ENCODE assay signal across 17 cellular contexts in genomic region chr17:32772453-32773025, GRCh38.
A peak's percentile ranks its signal among the peaks of the same experiment; 100 is the strongest.
DNase-seq lines count a peak whose midpoint lies in the region; ATAC-seq and TF ChIP-seq lines count a peak whose summit lies in the region.
"Had no signal": no experiment of that assay in that cellular context is flagged by ENCODE, and none has a peak within 500 bp of the region (broad histone marks: within the 10 kb centered on the region; RNA-seq: fewer than 3 reads in every experiment).

No MANE protein-coding gene starts in this region.

- no peaks in the 10 kb centered on the region for H3K9me3 Mint-ChIP-seq in activated naive CD4-positive, alpha-beta T cell treated with anti-CD3 and anti-CD28 coated beads for 36 hours
- no peaks in the 10 kb centered on the region for H3K9me3 Mint-ChIP-seq in activated naive CD4-positive, alpha-beta T cell treated with anti-CD3 and anti-CD28 coated beads, Interleukin-2, amount 50 U/mL, for 72 hours
- peaks cover 9% of the 10 kb centered on the region for H3K9me3 Mint-ChIP-seq in endodermal cell
- H3K9me3 Mint-ChIP-seq: CD8-positive, alpha-beta memory T cell had no signal

- no peak overlapping the region for H3K27ac ChIP-seq in endodermal cell (ENCODE audit: low read depth, low read length)
- H3K27ac ChIP-seq: body of pancreas, neutrophil had no signal

- H3K36me3 ChIP-seq in endodermal cell (ENCODE audit: control insufficient read depth, insufficient read depth, low read length) (peaks cover 9% of the 10 kb centered on the region), BE2C (no peaks in the 10 kb centered on the region)
- H3K36me3 ChIP-seq: neutrophil had no signal

- peaks cover 18% of the 10 kb centered on the region for H3K4me1 ChIP-seq in endodermal cell (ENCODE audit: control insufficient read depth, insufficient read depth, low read length)
- H3K4me1 ChIP-seq in BE2C, result no peaks in the 10 kb centered on the region

- H3K27me3 ChIP-seq in endodermal cell (ENCODE audit: control insufficient read depth, insufficient read depth, low read length, poor library complexity, severe bottlenecking), result no peaks in the 10 kb centered on the region
- no peaks in the 10 kb centered on the region; the same call in 1 of the 2 replicates for H3K27me3 ChIP-seq in BE2C
- H3K27me3 ChIP-seq: body of pancreas had no signal

- ATAC-seq in activated naive CD4-positive, alpha-beta T cell treated with anti-CD3 and anti-CD28 coated beads, Interleukin-2, amount 50 U/mL, for 72 hours, result no peak
- ATAC-seq in HG03469 (IDR thresholded peaks at IDR 0.05; ENCODE audit: unreplicated experiment), result no peak
- ATAC-seq: body of pancreas had no signal

- no peak overlapping the region for H3K9ac ChIP-seq in endodermal cell (ENCODE audit: extremely low read depth, low read length, poor library complexity, severe bottlenecking)

- no peaks in the 10 kb centered on the region for H3K27me3 Mint-ChIP-seq in activated naive CD4-positive, alpha-beta T cell treated with anti-CD3 and anti-CD28 coated beads for 36 hours (ENCODE audit: low read depth)
- H3K27me3 Mint-ChIP-seq in endodermal cell (ENCODE audit: insufficient read depth), result no peaks in the 10 kb centered on the region
- H3K27me3 Mint-ChIP-seq: CD8-positive, alpha-beta memory T cell had no signal

- H3K9me3 ChIP-seq in endodermal cell (ENCODE audit: control insufficient read depth, low read length) (peaks cover 8% of the 10 kb centered on the region), BE2C (no peaks in the 10 kb centered on the region)
- H3K9me3 ChIP-seq: body of pancreas, neutrophil had no signal

- no peak overlapping the region for H3K4me3 Mint-ChIP-seq in activated naive CD4-positive, alpha-beta T cell treated with anti-CD3 and anti-CD28 coated beads for 36 hours
- no peak overlapping the region for H3K4me3 Mint-ChIP-seq in endodermal cell
- H3K4me3 Mint-ChIP-seq: CD8-positive, alpha-beta memory T cell had no signal

- no peak overlapping the region for H3K4me3 ChIP-seq in endodermal cell (ENCODE audit: low read length)
- H3K4me3 ChIP-seq in BE2C (ENCODE audit: low read depth, low read length), result no peak overlapping the region
- H3K4me3 ChIP-seq: body of pancreas had no signal

- 96 to 97% methylated on average over 6 to 9 of the region's 9 CpGs for WGBS in endodermal cell (ENCODE audit: insufficient coverage in 1 of 2, insufficient read length in 1 of 2), 2 experiments

- intact Hi-C loops in activated naive CD4-positive, alpha-beta T cell treated with anti-CD3 and anti-CD28 coated beads for 36 hours (cut with micrococcal nuclease), result loop anchor here (5.0 kb wide), 1 partner anchor 290 kb away; no protein-coding TSS in a partner anchor

- H3K4me1 Mint-ChIP-seq in activated naive CD4-positive, alpha-beta T cell treated with anti-CD3 and anti-CD28 coated beads for 36 hours (ENCODE audit: low read depth), result no peaks in the 10 kb centered on the region
- peaks cover 35% of the 10 kb centered on the region for H3K4me1 Mint-ChIP-seq in endodermal cell
- H3K4me1 Mint-ChIP-seq: CD8-positive, alpha-beta memory T cell had no signal

- CTCF ChIA-PET in activated naive CD4-positive, alpha-beta T cell treated with anti-CD3 and anti-CD28 coated beads for 36 hours (lab: Charles Lee), result interaction anchor here (0.6 to 3.0 kb wide), 3 partner anchors 10 to 160 kb away, joined by 3 to 17 read pairs (median 3); a partner anchor contains a TSS

- H3K27ac Mint-ChIP-seq in activated naive CD4-positive, alpha-beta T cell treated with anti-CD3 and anti-CD28 coated beads for 36 hours, result no peak overlapping the region
- no peak overlapping the region for H3K27ac Mint-ChIP-seq in activated naive CD4-positive, alpha-beta T cell treated with anti-CD3 and anti-CD28 coated beads, Interleukin-2, amount 50 U/mL, for 72 hours
- H3K27ac Mint-ChIP-seq in endodermal cell, result peak overlapping the region; percentile 46
- H3K27ac Mint-ChIP-seq: CD8-positive, alpha-beta memory T cell had no signal

- no peaks in the 10 kb centered on the region for H3K36me3 Mint-ChIP-seq in activated naive CD4-positive, alpha-beta T cell treated with anti-CD3 and anti-CD28 coated beads for 36 hours (ENCODE audit: low read depth)
- no peaks in the 10 kb centered on the region for H3K36me3 Mint-ChIP-seq in activated naive CD4-positive, alpha-beta T cell treated with anti-CD3 and anti-CD28 coated beads, Interleukin-2, amount 50 U/mL, for 72 hours
- peaks cover 27% of the 10 kb centered on the region for H3K36me3 Mint-ChIP-seq in endodermal cell (ENCODE audit: low read depth)

- TF ChIP-seq CTCF in endodermal cell (conservative IDR thresholded peaks at IDR 0.05) (no peak), BE2C (IDR thresholded peaks at IDR 0.05; ENCODE audit: low read depth, low read length) (no peak)

- DNase-seq in activated naive CD4-positive, alpha-beta T cell treated with anti-CD3 and anti-CD28 coated beads for 36 hours, result peak; percentile 8
- no peak for DNase-seq in activated naive CD4-positive, alpha-beta T cell treated with anti-CD3 and anti-CD28 coated beads, Interleukin-2, amount 50 U/mL, for 72 hours (ENCODE audit: low spot score in 2 of 2)
- DNase-seq in NCI-H226, result peak; percentile 5
- DNase-seq in endodermal cell, result no peak
- DNase-seq in renal cortical epithelial cell (ENCODE audit: low read depth), result peak; percentile 80
- no peak for DNase-seq in GOT3 (lab: John Stamatoyannopoulos, UW)
- no peak for DNase-seq in BE2C
- DNase-seq: activated naive CD4-positive, alpha-beta T cell treated with anti-CD3 and anti-CD28 coated beads, Interleukin-2, amount 50 U/mL, for 16 hours; body of pancreas; CD8-positive, alpha-beta memory T cell; erythroblast; MM.1S; NCI-H2029; NCI-H748 treated with DMSO at 0.1 percent for 48 hours; RPMI8226 had no signal

Comparison
In these comparisons a context has a peak if more than half of its experiments do, and no peak if none do; other contexts are left out.
1. DNase-seq: peak in activated naive CD4-positive, alpha-beta T cell treated with anti-CD3 and anti-CD28 coated beads for 36 hours (single experiment), NCI-H226 (single experiment) and renal cortical epithelial cell (single experiment); none in activated naive CD4-positive, alpha-beta T cell treated with anti-CD3 and anti-CD28 coated beads, Interleukin-2, amount 50 U/mL, for 72 hours (0 of 2), endodermal cell (single experiment), GOT3 (single experiment) and BE2C (single experiment).